ENCODE assay signal across 9 cellular contexts in the genomic region with DNA sequence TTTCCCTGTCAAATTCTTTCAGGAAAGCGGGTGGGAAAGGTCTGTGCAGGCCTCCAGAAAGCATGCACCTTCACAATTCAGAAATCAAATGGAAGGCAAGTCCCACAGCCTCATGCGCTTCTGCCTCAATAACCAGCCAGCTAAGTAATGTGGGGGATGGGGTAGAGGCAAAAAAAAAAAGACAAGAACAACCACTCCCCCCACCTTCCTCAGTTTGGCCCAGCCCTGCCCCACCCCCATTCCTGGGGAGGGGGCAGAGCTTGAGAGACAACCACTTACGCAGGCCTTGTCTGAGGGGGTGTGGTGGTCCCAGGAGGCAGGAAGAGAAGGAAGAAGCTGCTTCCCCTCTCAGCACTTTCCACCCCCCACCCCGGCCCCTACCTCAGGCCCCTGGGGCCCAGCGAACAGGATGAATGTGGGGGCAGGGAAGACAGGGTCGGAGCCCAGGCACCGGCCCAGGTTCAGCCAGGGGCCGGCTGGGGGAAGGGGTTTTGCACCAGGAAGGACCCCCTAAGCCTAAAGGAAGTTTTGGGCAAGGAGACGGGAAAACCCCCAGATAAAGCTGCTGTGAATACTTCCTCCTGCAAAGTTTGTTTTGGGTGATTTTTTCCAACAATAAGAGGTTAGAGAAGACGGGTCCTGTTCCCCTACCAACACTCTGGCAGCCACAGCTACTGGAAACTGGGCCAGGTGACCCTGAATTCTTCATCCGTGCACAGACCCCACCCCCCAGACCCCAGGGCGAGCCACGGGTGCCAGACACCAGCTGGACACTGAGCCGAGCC. TPM values are rescaled to one million over a fixed set of nuclear protein-coding genes. Genes with fewer than 3 reads are reported as not detected.
DNase-seq lines count a peak whose midpoint lies in the region; TF ChIP-seq lines count a peak whose summit lies in the region.
"Had no signal": no experiment of that assay in that cellular context is flagged by ENCODE, and none has a peak within 500 bp of the region (broad histone marks: within the 10 kb centered on the region; RNA-seq: fewer than 3 reads in every experiment).

No MANE protein-coding gene starts in this region.

- H3K27ac Mint-ChIP-seq in activated naive CD8-positive, alpha-beta T cell: no peak overlapping the region

- H3K9me3 ChIP-seq in HUES48 (ENCODE audit: control insufficient read depth, insufficient read depth, low read length) (no peaks in the 10 kb centered on the region), iPS-18a (ENCODE audit: control insufficient read depth, low read depth, low read length) (no peaks in the 10 kb centered on the region), smooth muscle cell (replicated peaks; ENCODE audit: low read depth) (no peaks in the 10 kb centered on the region)

- H3K4me1 ChIP-seq in HUES48 (ENCODE audit: control insufficient read depth, insufficient read depth, low read length) (peaks cover 21% of the 10 kb centered on the region), iPS-18a (ENCODE audit: control insufficient read depth, low read depth, low read length) (peaks cover 6% of the 10 kb centered on the region), smooth muscle cell (ENCODE audit: low read depth) (peaks cover 22% of the 10 kb centered on the region)

- peaks cover 51% of the 10 kb centered on the region for H3K79me2 ChIP-seq in smooth muscle cell (ENCODE audit: low read depth)

- DNase-seq in smooth muscle cell (lab: John Stamatoyannopoulos, UW; ENCODE audit: unreplicated experiment): no peak
- DNase-seq in NCI-H1436 (lab: John Stamatoyannopoulos, UW): no peak
- DNase-seq in pons (ENCODE audit: low spot score): no peak
- no peak for DNase-seq in foreskin melanocyte
- DNase-seq in NCI-H446 (lab: John Stamatoyannopoulos, UW): no peak

- no peak for TF ChIP-seq CTCF in smooth muscle cell (IDR thresholded peaks at IDR 0.05; ENCODE audit: borderline replicate concordance, insufficient read depth, poor library complexity, severe bottlenecking)

- H3K4me1 Mint-ChIP-seq in activated naive CD8-positive, alpha-beta T cell (ENCODE audit: low read depth): peaks cover 27% of the 10 kb centered on the region

- H3K36me3 ChIP-seq in HUES48 (ENCODE audit: control insufficient read depth, insufficient read depth, low read length) (no peaks in the 10 kb centered on the region), iPS-18a (ENCODE audit: control insufficient read depth, low read depth, low read length) (no peaks in the 10 kb centered on the region), smooth muscle cell (ENCODE audit: low read depth) (no peaks in the 10 kb centered on the region)

- no peaks in the 10 kb centered on the region for H3K27me3 ChIP-seq in HUES48 (ENCODE audit: control insufficient read depth, insufficient read depth, low read length)
- no peaks in the 10 kb centered on the region for H3K27me3 ChIP-seq in iPS-18a (ENCODE audit: control insufficient read depth, insufficient read depth, low read length)
- no peaks in the 10 kb centered on the region for H3K27me3 ChIP-seq in smooth muscle cell (ENCODE audit: low read depth)

- peaks cover 50% of the 10 kb centered on the region for H4K20me1 ChIP-seq in smooth muscle cell (ENCODE audit: low read depth)

- peak overlapping the region; percentile 85 for H3K4me2 ChIP-seq in smooth muscle cell

- H3K36me3 Mint-ChIP-seq in activated naive CD8-positive, alpha-beta T cell: no peaks in the 10 kb centered on the region

- 1% methylated on average over 14 of the region's 14 CpGs for WGBS in smooth muscle cell (ENCODE audit: low lambda C conversion rate)

- peaks cover 2% of the 10 kb centered on the region for H3K27me3 Mint-ChIP-seq in activated naive CD8-positive, alpha-beta T cell

- peak overlapping the region; percentile 66 for H3K4me3 Mint-ChIP-seq in activated naive CD8-positive, alpha-beta T cell

- H3K9ac ChIP-seq in HUES48 (ENCODE audit: low read depth, low read length): peak overlapping the region; percentile 74
- H3K9ac ChIP-seq in iPS-18a (ENCODE audit: low read length): peak overlapping the region; percentile 90
- H3K9ac ChIP-seq in smooth muscle cell (ENCODE audit: low read depth): peak overlapping the region; percentile 72

- H3F3A ChIP-seq in smooth muscle cell (ENCODE audit: low read depth): peaks cover 10% of the 10 kb centered on the region

- no peaks in the 10 kb centered on the region for H3K9me3 Mint-ChIP-seq in activated naive CD8-positive, alpha-beta T cell (ENCODE audit: low read depth)

- H2AFZ ChIP-seq in smooth muscle cell (ENCODE audit: low read depth): no peak overlapping the region

- H3K27ac ChIP-seq in HUES48 (ENCODE audit: low read depth, low read length): peak overlapping the region; percentile 96
- peak overlapping the region; percentile 77 for H3K27ac ChIP-seq in iPS-18a (ENCODE audit: low read length)
- H3K27ac ChIP-seq in smooth muscle cell (ENCODE audit: low read depth): peak overlapping the region; percentile 60

- peak overlapping the region; percentile 73 for H3K4me3 ChIP-seq in HUES48 (ENCODE audit: low read depth, low read length)
- peak overlapping the region; percentile 78 for H3K4me3 ChIP-seq in iPS-18a (ENCODE audit: low read length)
- peak overlapping the region; percentile 63 for H3K4me3 ChIP-seq in smooth muscle cell

RNA-seq across cellular contexts. Expression of gene JUP, which starts 1.2 kb away (rescaled TPM):
- 167 and 238 TPM in 2 replicates for total RNA-seq in smooth muscle cell
- 124 and 277 TPM in 2 replicates for polyA plus RNA-seq in smooth muscle cell

RNA-seq across cellular contexts. Expression of gene P3H4, which starts 26.5 kb away (rescaled TPM):
- 77.4 and 98.6 TPM in 2 replicates for total RNA-seq in smooth muscle cell
- polyA plus RNA-seq in smooth muscle cell: 149 and 186 TPM in 2 replicates

RNA-seq across cellular contexts. Expression of gene FKBP10, which starts 27.5 kb away (rescaled TPM):
- total RNA-seq in smooth muscle cell: 603 and 724 TPM in 2 replicates
- 253 and 289 TPM in 2 replicates for polyA plus RNA-seq in smooth muscle cell

RNA-seq across cellular contexts. Expression of gene NT5C3B, which starts 50.7 kb away (rescaled TPM):
- total RNA-seq in smooth muscle cell: 38.4 and 46.8 TPM in 2 replicates
- 72.2 and 76.3 TPM in 2 replicates for polyA plus RNA-seq in smooth muscle cell

RNA-seq across cellular contexts. Expression of gene HAP1, which starts 50.8 kb away (rescaled TPM):
- 0.04 and 0.36 TPM in 2 replicates for total RNA-seq in smooth muscle cell
- 0.54 and 0.73 TPM in 2 replicates for polyA plus RNA-seq in smooth muscle cell
- total RNA-seq: RPMI7951 had no signal
